Comparison of ENCODE assay signal across 9 cellular contexts in the genomic region with DNA sequence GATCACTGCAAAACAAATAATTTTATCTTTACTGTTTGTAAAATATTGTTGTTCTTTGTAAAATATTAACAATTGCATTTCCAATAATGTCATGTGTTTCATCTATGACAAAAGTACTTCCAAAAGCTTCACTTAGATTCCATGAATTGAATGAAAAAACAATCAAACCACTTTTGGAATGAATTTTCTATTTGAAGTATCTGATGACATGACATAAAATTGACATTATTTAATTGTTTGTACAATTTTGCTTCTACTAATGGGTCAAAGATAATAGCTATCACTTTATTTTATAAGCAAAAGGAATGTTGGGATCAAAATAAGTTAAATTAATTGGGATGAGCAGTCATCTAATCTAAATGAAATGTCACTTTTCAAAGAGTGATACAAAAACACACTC.
"Had no signal": no experiment of that assay in that cellular context is flagged by ENCODE, and none has a peak within 500 bp of the region (broad histone marks: within the 10 kb centered on the region; RNA-seq: fewer than 3 reads in every experiment).

No MANE protein-coding gene starts in this region.

- H3K27me3 Mint-ChIP-seq: IgD-negative memory B cell had no signal

- DNase-seq: GM23248, GOT3, H7, HFFc6, KG1 had no signal

- H3K36me3 Mint-ChIP-seq: IgD-negative memory B cell had no signal

- H3K36me3 ChIP-seq: HAP-1 had no signal

- H3K27ac Mint-ChIP-seq: HFFc6, IgD-negative memory B cell had no signal

- H3K4me3 ChIP-seq: GM23248, HAP-1 had no signal

- H3K4me1 Mint-ChIP-seq: IgD-negative memory B cell had no signal

- H3K27ac ChIP-seq: GM23248, HL-60 had no signal

- ATAC-seq: HCT116 had no signal

- H3K4me3 Mint-ChIP-seq: HFFc6, IgD-negative memory B cell had no signal

- H3K9me3 ChIP-seq: HAP-1 had no signal

- H2AFZ ChIP-seq: GM23248 had no signal

- H3K4me1 ChIP-seq: HAP-1 had no signal

- H3K9ac ChIP-seq: GM23248 had no signal
